ENCODE assay signal across 28 cellular contexts in genomic region chr4:187777954-187778353, GRCh38.
"Had no signal": no experiment of that assay in that cellular context is flagged by ENCODE, and none has a peak within 500 bp of the region (broad histone marks: within the 10 kb centered on the region; RNA-seq: fewer than 3 reads in every experiment).

No MANE protein-coding gene starts in this region.

- H3K4me3 ChIP-seq: ovary, psoas muscle, right lobe of liver, sigmoid colon, stomach, thoracic aorta, thyroid gland, tibial nerve, upper lobe of left lung, vagina had no signal

- H2AFZ ChIP-seq: parathyroid adenoma had no signal

- H3K27me3 ChIP-seq: ovary, right lobe of liver, sigmoid colon, stomach, thyroid gland, tibial nerve, upper lobe of left lung, vagina had no signal

- H3K4me3 Mint-ChIP-seq: natural killer cell treated with Interleukin-12 subunit alpha and Interleukin-12 subunit beta and Interleukin-15 and Interleukin-18, amount 100 ng/mL, for 72 hours; nephron progenitor cell; neural crest cell; stimulated activated effector memory CD8-positive, alpha-beta T cell treated with anti-CD3 and anti-CD28 coated beads, Interleukin-12 subunit alpha, Interleukin-12 subunit beta, amount 100 ng/mL, for 72 hours; stimulated activated naive B cell treated with anti-CD40 and anti-IgM and Interleukin-4, amounts not matched to agents 10 μg/mL and 1 μg/mL and 100 μg/mL, for 72 hours; stimulated activated naive CD8-positive, alpha-beta T cell treated with anti-CD3 and anti-CD28 coated beads, Interleukin-15, Interleukin-2, amounts not matched to agents 100 ng/mL and 50 ng/mL, for 24 hours had no signal

- ATAC-seq: natural killer cell treated with Interleukin-12 subunit alpha and Interleukin-12 subunit beta and Interleukin-15 and Interleukin-18, amount 100 ng/mL, for 72 hours; psoas muscle; right cardiac atrium; right lobe of liver; stimulated activated effector memory CD8-positive, alpha-beta T cell treated with anti-CD3 and anti-CD28 coated beads, Interleukin-12 subunit alpha, Interleukin-12 subunit beta, amount 100 ng/mL, for 72 hours; stimulated activated naive B cell treated with anti-CD40 and anti-IgM and Interleukin-4, amounts not matched to agents 10 μg/mL and 1 μg/mL and 100 μg/mL, for 72 hours had no signal

- H3K36me3 ChIP-seq: ovary, right lobe of liver, sigmoid colon, stomach, thoracic aorta, thyroid gland, tibial nerve, upper lobe of left lung, vagina had no signal

- H3K4me1 Mint-ChIP-seq: nephron progenitor cell; neural crest cell; stimulated activated effector memory CD8-positive, alpha-beta T cell treated with anti-CD3 and anti-CD28 coated beads, Interleukin-12 subunit alpha, Interleukin-12 subunit beta, amount 100 ng/mL, for 72 hours; stimulated activated naive B cell treated with anti-CD40 and anti-IgM and Interleukin-4, amounts not matched to agents 10 μg/mL and 1 μg/mL and 100 μg/mL, for 72 hours had no signal

- H3K4me1 ChIP-seq: parathyroid adenoma, psoas muscle, right lobe of liver, sigmoid colon, stomach, thyroid gland, tibial nerve, upper lobe of left lung, vagina had no signal

- H3K79me2 ChIP-seq: parathyroid adenoma had no signal

- H3K27ac ChIP-seq: ovary, parathyroid adenoma, psoas muscle, right lobe of liver, sigmoid colon, stomach, thoracic aorta, thyroid gland, tibial nerve, upper lobe of left lung, vagina had no signal

- H3K9me3 ChIP-seq: ovary, right lobe of liver, sigmoid colon, thoracic aorta, thyroid gland, tibial nerve, upper lobe of left lung, vagina had no signal

- DNase-seq: nephron progenitor cell; occipital lobe; ovary; posterior cingulate gyrus; psoas muscle; right cardiac atrium; right lobe of liver; sigmoid colon; small intestine; stimulated activated CD4-positive, alpha-beta T cell treated with anti-CD3 and anti-CD28 coated beads, Interleukin-15, amount 100 ng/mL, for 24 hours; stimulated activated CD4-positive, alpha-beta T cell treated with anti-CD3 and anti-CD28 coated beads, Interleukin-2, amount 100 ng/mL, for 24 hours; stimulated activated CD4-positive, alpha-beta T cell treated with anti-CD3 and anti-CD28 coated beads, Interleukin-2, amount 100 ng/mL, for 48 hours; stimulated activated CD4-positive, alpha-beta T cell treated with anti-CD3 and anti-CD28 coated beads, Interleukin-4, amount 100 ng/mL, for 24 hours; stimulated activated naive B cell treated with anti-CD40 and anti-IgM and Interleukin-4, amounts not matched to agents 10 μg/mL and 1 μg/mL and 100 μg/mL, for 72 hours; stimulated activated naive CD4-positive, alpha-beta T cell treated with Interleukin-2 at 50 U/mL for 16 hours; stomach; thyroid gland; trophoblast cell; upper lobe of left lung had no signal

- H3K27ac Mint-ChIP-seq: natural killer cell treated with Interleukin-12 subunit alpha and Interleukin-12 subunit beta and Interleukin-15 and Interleukin-18, amount 100 ng/mL, for 72 hours; nephron progenitor cell; progenitor cell of endocrine pancreas; stimulated activated effector memory CD8-positive, alpha-beta T cell treated with anti-CD3 and anti-CD28 coated beads, Interleukin-12 subunit alpha, Interleukin-12 subunit beta, amount 100 ng/mL, for 72 hours; stimulated activated naive B cell treated with anti-CD40 and anti-IgM and Interleukin-4, amounts not matched to agents 10 μg/mL and 1 μg/mL and 100 μg/mL, for 72 hours; stimulated activated naive CD8-positive, alpha-beta T cell treated with anti-CD3 and anti-CD28 coated beads, Interleukin-15, Interleukin-2, amounts not matched to agents 100 ng/mL and 50 ng/mL, for 24 hours had no signal

- H3K27me3 Mint-ChIP-seq: natural killer cell treated with Interleukin-12 subunit alpha and Interleukin-12 subunit beta and Interleukin-15 and Interleukin-18, amount 100 ng/mL, for 72 hours; progenitor cell of endocrine pancreas; stimulated activated naive B cell treated with anti-CD40 and anti-IgM and Interleukin-4, amounts not matched to agents 10 μg/mL and 1 μg/mL and 100 μg/mL, for 72 hours; stimulated activated naive CD8-positive, alpha-beta T cell treated with anti-CD3 and anti-CD28 coated beads, Interleukin-15, Interleukin-2, amounts not matched to agents 100 ng/mL and 50 ng/mL, for 24 hours had no signal

- H3K36me3 Mint-ChIP-seq: stimulated activated effector memory CD8-positive, alpha-beta T cell treated with anti-CD3 and anti-CD28 coated beads, Interleukin-12 subunit alpha, Interleukin-12 subunit beta, amount 100 ng/mL, for 72 hours; stimulated activated naive B cell treated with anti-CD40 and anti-IgM and Interleukin-4, amounts not matched to agents 10 μg/mL and 1 μg/mL and 100 μg/mL, for 72 hours had no signal

- H3K9ac ChIP-seq: parathyroid adenoma had no signal
